9 cellular contexts compared by ENCODE assay signal in genomic region chr12:55142896-55143870, GRCh38. TPM values are rescaled to one million over a fixed set of nuclear protein-coding genes. Genes with fewer than 3 reads are reported as not detected.
A peak's percentile ranks its signal among the peaks of the same experiment; 100 is the strongest.
DNase-seq lines count a peak whose midpoint lies in the region; ATAC-seq, FAIRE-seq and TF ChIP-seq lines count a peak whose summit lies in the region.
"Had no signal": no experiment of that assay in that cellular context is flagged by ENCODE, and none has a peak within 500 bp of the region (broad histone marks: within the 10 kb centered on the region; RNA-seq: fewer than 3 reads in every experiment).

No MANE protein-coding gene starts in this region.

- ATAC-seq in HG03108 (IDR thresholded peaks at IDR 0.05; ENCODE audit: unreplicated experiment) (no peak), HG02588 (IDR thresholded peaks at IDR 0.05; ENCODE audit: unreplicated experiment) (no peak)

- no peaks in the 10 kb centered on the region for H3K4me1 Mint-ChIP-seq in HFFc6 (ENCODE audit: low read depth)

- H3K27me3 Mint-ChIP-seq in HFFc6 (ENCODE audit: insufficient read depth) = no peaks in the 10 kb centered on the region; the same call in 1 of the 2 replicates

- DNase-seq in DMS 273 (lab: John Stamatoyannopoulos, UW; ENCODE audit: unreplicated experiment) = peak; percentile 75
- peak; percentile 30 for DNase-seq in HFFc6
- DNase-seq in NCI-H524 treated with DMSO at 0.1 percent for 48 hours (lab: John Stamatoyannopoulos, UW) = peak; percentile 8
- DNase-seq in activated CD8-positive, alpha-beta memory T cell treated with anti-CD3 and anti-CD28 coated beads, Interleukin-2, amount 50 U/mL, for 48 hours = peak; percentile 59
- DNase-seq in frontal cortex (ENCODE audit: low spot score in 2 of 2) = peak; percentile 3 to 8
- peak; percentile 32 for DNase-seq in retina

- peak; percentile 79 for FAIRE-seq in frontal cortex (lab: Jason Lieb, UNC)

- peak; percentile 86 for TF ChIP-seq CTCF in HFFc6 (IDR thresholded peaks at IDR 0.05)

- no peak overlapping the region for H3K4me3 Mint-ChIP-seq in HFFc6
- H3K4me3 Mint-ChIP-seq: stimulated activated naive CD8-positive, alpha-beta T cell treated with anti-CD3 and anti-CD28 coated beads, Interleukin-15, Interleukin-2, amounts not matched to agents 100 ng/mL and 50 ng/mL, for 24 hours had no signal

- no peaks in the 10 kb centered on the region; the same call in 1 of the 2 replicates for H3K9me3 Mint-ChIP-seq in HFFc6
- H3K9me3 Mint-ChIP-seq: stimulated activated naive CD8-positive, alpha-beta T cell treated with anti-CD3 and anti-CD28 coated beads, Interleukin-15, Interleukin-2, amounts not matched to agents 100 ng/mL and 50 ng/mL, for 24 hours had no signal

- H3K36me3 Mint-ChIP-seq in HFFc6 (ENCODE audit: low read depth) = no peaks in the 10 kb centered on the region

- no peak overlapping the region for H3K27ac Mint-ChIP-seq in HFFc6
- H3K27ac Mint-ChIP-seq: stimulated activated naive CD8-positive, alpha-beta T cell treated with anti-CD3 and anti-CD28 coated beads, Interleukin-15, Interleukin-2, amounts not matched to agents 100 ng/mL and 50 ng/mL, for 24 hours had no signal

RNA-seq across cellular contexts. Expression of gene OR9K2, which starts 17.0 kb away (rescaled TPM):
- total RNA-seq in HFFc6 (2021; fragmentation: NEBNext Ultra II Directional; extraction: Animal tissue kit (Norgen Biotek cat#: 25700)) = not detected
- not detected for total RNA-seq in frontal cortex

Comparison
In these comparisons a context has a peak if more than half of its experiments do, and no peak if none do; other contexts are left out.
1. DNase-seq: peak in every context shown above with its lines; median percentile 75 in DMS 273; 59 in activated CD8-positive, alpha-beta memory T cell treated with anti-CD3 and anti-CD28 coated beads, Interleukin-2, amount 50 U/mL, for 48 hours; 32 in retina; 30 in HFFc6; 8 in NCI-H524 treated with DMSO at 0.1 percent for 48 hours; 6 in frontal cortex.